ENCODE assay signal across 1 cellular context in genomic region chr16:26195225-26195624, GRCh38.
TF ChIP-seq lines count a peak whose summit lies in the region.

No MANE protein-coding gene starts in this region.

TF ChIP-seq in WTC11, 78 proteins besides CTCF, POLR2A, EP300 and RAD21 (continued from another document):
- TF ChIP-seq ATF6 (CRISPR knock-in tag; IDR thresholded peaks at IDR 0.05): no peak
- no peak for TF ChIP-seq RORB (CRISPR knock-in tag; IDR thresholded peaks at IDR 0.05)
- TF ChIP-seq NFE2L1 (CRISPR knock-in tag; IDR thresholded peaks at IDR 0.05): no peak
